ENCODE assay signal across 16 cellular contexts in genomic region chr22:37782340-37783168, GRCh38. TPM values are rescaled to one million over a fixed set of nuclear protein-coding genes. Genes with fewer than 3 reads are reported as not detected.
DNase-seq lines count a peak whose midpoint lies in the region; ATAC-seq and TF ChIP-seq lines count a peak whose summit lies in the region.
"Had no signal": no experiment of that assay in that cellular context is flagged by ENCODE, and none has a peak within 500 bp of the region (broad histone marks: within the 10 kb centered on the region; RNA-seq: fewer than 3 reads in every experiment).

No MANE protein-coding gene starts in this region.

- POLR2A ChIA-PET in Panc1 (lab: Charles Lee), result interaction anchor here (0.5 kb wide), 1 partner anchor 90 kb away, joined by 4 read pairs; no protein-coding TSS in a partner anchor

- no peak overlapping the region for H2AFZ ChIP-seq in GM23248

- CTCF ChIA-PET in Panc1 (lab: Charles Lee), result no interaction called here

- no peaks in the 10 kb centered on the region for H3K9me3 ChIP-seq in GM23248 (ENCODE audit: low read depth)
- H3K9me3 ChIP-seq in Panc1 (ENCODE audit: control insufficient read depth, insufficient read depth, low read depth, low read length), result no peaks in the 10 kb centered on the region
- H3K9me3 ChIP-seq in esophagus (ENCODE audit: control insufficient read depth in 2 of 2, insufficient read depth in 1 of 2, low read depth in 1 of 2, low read length in 1 of 2), result no peaks in the 10 kb centered on the region
- no peaks in the 10 kb centered on the region for H3K9me3 ChIP-seq in psoas muscle
- no peaks in the 10 kb centered on the region for H3K9me3 ChIP-seq in transverse colon
- H3K9me3 ChIP-seq: body of pancreas had no signal

- H3K4me2 ChIP-seq in GM23248 (ENCODE audit: unreplicated experiment), result no peak overlapping the region

- TF ChIP-seq CTCF in Panc1 (IDR thresholded peaks at IDR 0.05) (no peak), psoas muscle (IDR thresholded peaks at IDR 0.05) (no peak), transverse colon (IDR thresholded peaks at IDR 0.05) (no peak)

- peaks cover under 1% of the 10 kb centered on the region; the same call in 1 of the 2 replicates for H3F3A ChIP-seq in GM23248 (ENCODE audit: insufficient read depth)

- DNase-seq in GM23248 (peak; percentile 70), Panc1 (ENCODE audit: low read depth, low spot score) (no peak), psoas muscle (no peak), middle frontal gyrus (ENCODE audit: extremely low spot score, low spot score) (no peak), transverse colon (no peak)
- DNase-seq in activated T-helper 2 cell treated with anti-CD3 and anti-CD28 coated beads, Interferon-gamma antibody, Interleukin-2, Interleukin-4, amounts not matched to agents 10 μg/mL and 5 μg/mL and 100 μg/mL, durations not matched to agents 14 hours and 24 hours and 36 hours (ENCODE audit: low spot score), result no peak
- DNase-seq: activated CD4-positive, alpha-beta T cell treated with anti-CD3 and anti-CD28 coated beads, Interleukin-2, amount 50 U/mL, for 4 hours; activated effector memory CD4-positive, alpha-beta T cell treated with anti-CD3 and anti-CD28 coated beads, Interleukin-2, amount 50 U/mL, for 16 hours; body of pancreas; CD4-positive, alpha-beta memory T cell; NCI-H2227 treated with DMSO at 0.1 percent for 48 hours; stimulated activated naive CD8-positive, alpha-beta T cell treated with anti-CD3 and anti-CD28 coated beads, Interleukin-15, amount 100 ng/mL, for 72 hours; T-helper 2 cell had no signal

- no peaks in the 10 kb centered on the region for H3K9me2 ChIP-seq in GM23248 (ENCODE audit: insufficient read depth)

- no peak overlapping the region for H3K4me3 Mint-ChIP-seq in activated T-helper 2 cell treated with anti-CD3 and anti-CD28 coated beads, Interferon-gamma antibody, Interleukin-2, Interleukin-4, amounts not matched to agents 10 μg/mL and 5 μg/mL and 100 μg/mL, durations not matched to agents 14 hours and 24 hours and 36 hours (ENCODE audit: low read depth)
- no peak overlapping the region for H3K4me3 Mint-ChIP-seq in stimulated activated memory B cell treated with anti-CD40 and anti-IgM and Interleukin-4, amounts not matched to agents 10 μg/mL and 1 μg/mL and 100 μg/mL, for 72 hours
- H3K4me3 Mint-ChIP-seq: CD4-positive, alpha-beta memory T cell; stimulated activated naive CD8-positive, alpha-beta T cell treated with anti-CD3 and anti-CD28 coated beads, Interleukin-15, amount 100 ng/mL, for 72 hours had no signal

- no peaks in the 10 kb centered on the region for H3K27me3 Mint-ChIP-seq in activated T-helper 2 cell treated with anti-CD3 and anti-CD28 coated beads, Interferon-gamma antibody, Interleukin-2, Interleukin-4, amounts not matched to agents 10 μg/mL and 5 μg/mL and 100 μg/mL, durations not matched to agents 14 hours and 24 hours and 36 hours (ENCODE audit: low read depth)
- peaks cover 42% of the 10 kb centered on the region for H3K27me3 Mint-ChIP-seq in stimulated activated memory B cell treated with anti-CD40 and anti-IgM and Interleukin-4, amounts not matched to agents 10 μg/mL and 1 μg/mL and 100 μg/mL, for 72 hours
- H3K27me3 Mint-ChIP-seq: stimulated activated naive CD8-positive, alpha-beta T cell treated with anti-CD3 and anti-CD28 coated beads, Interleukin-15, amount 100 ng/mL, for 72 hours had no signal

- H3K9me3 Mint-ChIP-seq in activated T-helper 2 cell treated with anti-CD3 and anti-CD28 coated beads, Interferon-gamma antibody, Interleukin-2, Interleukin-4, amounts not matched to agents 10 μg/mL and 5 μg/mL and 100 μg/mL, durations not matched to agents 14 hours and 24 hours and 36 hours, result no peaks in the 10 kb centered on the region
- H3K9me3 Mint-ChIP-seq in stimulated activated memory B cell treated with anti-CD40 and anti-IgM and Interleukin-4, amounts not matched to agents 10 μg/mL and 1 μg/mL and 100 μg/mL, for 72 hours, result no peaks in the 10 kb centered on the region
- H3K9me3 Mint-ChIP-seq: CD4-positive, alpha-beta memory T cell; stimulated activated naive CD8-positive, alpha-beta T cell treated with anti-CD3 and anti-CD28 coated beads, Interleukin-15, amount 100 ng/mL, for 72 hours had no signal

- H3K9ac ChIP-seq in GM23248, result no peak overlapping the region

- TF ChIP-seq EP300 in transverse colon (IDR thresholded peaks at IDR 0.05; ENCODE audit: low read depth), result no peak

- H3K27me3 ChIP-seq in GM23248 (replicated peaks; ENCODE audit: insufficient read depth) (no peaks in the 10 kb centered on the region), Panc1 (ENCODE audit: control insufficient read depth, insufficient read depth, low read length) (no peaks in the 10 kb centered on the region), esophagus (ENCODE audit: control insufficient read depth in 1 of 2, insufficient read depth in 2 of 2, low read length in 2 of 2) (no peaks in the 10 kb centered on the region), psoas muscle (ENCODE audit: insufficient read depth in 3 of 3, low read length in 2 of 3) (peaks cover 0 to 17% (median 4%) of the 10 kb centered on the region in 3 donors), transverse colon (no peaks in the 10 kb centered on the region)
- H3K27me3 ChIP-seq: body of pancreas had no signal

- in situ Hi-C loops in GM23248 (cut with MboI), result no loop called here
- in situ Hi-C loops in Panc1 (cut with HindIII; ENCODE audit: low pct_unique_long_range_greater_than_20kb, low sequenced_read_pairs), result no loop called here
- in situ Hi-C loops in transverse colon (cut with MboI; ENCODE audit: low pct_ligation_motif_present in 1 of 4, low pct_unique_long_range_greater_than_20kb in 1 of 4, low sequenced_read_pairs in 3 of 4), result loop anchor here in 1 of 4 donors (25.0 kb wide), 1 partner anchor 95 kb away; the partner anchor contains the start of genes LGALS1, NOL12 and TRIOBP

- H3K4me3 ChIP-seq in GM23248, result no peak overlapping the region
- no peak overlapping the region for H3K4me3 ChIP-seq in Panc1 (ENCODE audit: low read depth in 2 of 2, low read length in 2 of 2)
- no peak overlapping the region for H3K4me3 ChIP-seq in esophagus (ENCODE audit: low read depth in 1 of 2, low read length in 2 of 2)
- no peak overlapping the region for H3K4me3 ChIP-seq in psoas muscle
- H3K4me3 ChIP-seq in transverse colon, result no peak overlapping the region
- H3K4me3 ChIP-seq: body of pancreas had no signal

- H3K79me2 ChIP-seq in GM23248 (ENCODE audit: insufficient read depth), result no peaks in the 10 kb centered on the region

- H3K27ac ChIP-seq in GM23248 (no peak overlapping the region), Panc1 (ENCODE audit: low read length) (peak overlapping the region; percentile 48; the same call in 1 of the 2 replicates), esophagus (ENCODE audit: low read depth in 2 of 2, low read length in 1 of 2) (peak overlapping the region; percentile 90 to 97), psoas muscle (no peak overlapping the region), transverse colon (no peak overlapping the region)
- H3K27ac ChIP-seq: body of pancreas had no signal

- no peaks in the 10 kb centered on the region for H4K20me1 ChIP-seq in GM23248 (ENCODE audit: insufficient read depth)

- intact Hi-C loops in Panc1 (cut with micrococcal nuclease; ENCODE audit: unreplicated experiment), result no loop called here
- intact Hi-C loops in psoas muscle (cut with DNase I), result no loop called here
- intact Hi-C loops in activated T-helper 2 cell treated with anti-CD3 and anti-CD28 coated beads, Interferon-gamma antibody, Interleukin-2, Interleukin-4, amounts not matched to agents 10 μg/mL and 5 μg/mL and 100 μg/mL, durations not matched to agents 14 hours and 24 hours and 36 hours (cut with micrococcal nuclease), result no loop called here
- intact Hi-C loops in transverse colon (cut with DNase I; ENCODE audit: low total_unique reads), result no loop called here

- H3K4me1 ChIP-seq in GM23248 (ENCODE audit: insufficient read depth) (peaks cover 14% of the 10 kb centered on the region), Panc1 (ENCODE audit: control insufficient read depth, insufficient read depth, low read length) (peaks cover 5% of the 10 kb centered on the region), esophagus (ENCODE audit: control insufficient read depth in 2 of 2, insufficient read depth in 2 of 2, low read length in 1 of 2) (peaks cover 12 to 26% of the 10 kb centered on the region in 2 donors), psoas muscle (no peaks in the 10 kb centered on the region), transverse colon (peaks cover 3 to 26% (median 19%) of the 10 kb centered on the region in 4 donors)

- no peaks in the 10 kb centered on the region for H3K4me1 Mint-ChIP-seq in activated T-helper 2 cell treated with anti-CD3 and anti-CD28 coated beads, Interferon-gamma antibody, Interleukin-2, Interleukin-4, amounts not matched to agents 10 μg/mL and 5 μg/mL and 100 μg/mL, durations not matched to agents 14 hours and 24 hours and 36 hours (ENCODE audit: low read depth)
- H3K4me1 Mint-ChIP-seq in stimulated activated memory B cell treated with anti-CD40 and anti-IgM and Interleukin-4, amounts not matched to agents 10 μg/mL and 1 μg/mL and 100 μg/mL, for 72 hours, result peaks cover 10% of the 10 kb centered on the region
- H3K4me1 Mint-ChIP-seq: stimulated activated naive CD8-positive, alpha-beta T cell treated with anti-CD3 and anti-CD28 coated beads, Interleukin-15, amount 100 ng/mL, for 72 hours had no signal

- TF ChIP-seq POLR2A in transverse colon (IDR thresholded peaks at IDR 0.05), result no peak

- WGBS in GM23248 (ENCODE audit: low coverage in 1 of 2, low lambda C conversion rate in 2 of 2, missing lambda C conversion rate in 2 of 2), 2 experiments, result 32 to 43% methylated on average over 18 of the region's 18 CpGs
- WGBS in esophagus, 2 donors, result 67 to 73% methylated on average over 18 of the region's 18 CpGs
- 46 to 54% (median 50%) methylated on average over 18 of the region's 18 CpGs for WGBS in psoas muscle, 3 donors
- WGBS in transverse colon (ENCODE audit: low coverage in 1 of 2), 2 donors, result 69 to 78% methylated on average over 7 to 18 of the region's 18 CpGs

- H3K36me3 ChIP-seq in GM23248 (ENCODE audit: low read depth) (no peaks in the 10 kb centered on the region), Panc1 (ENCODE audit: control insufficient read depth, insufficient read depth, low read length) (no peaks in the 10 kb centered on the region), esophagus (ENCODE audit: control insufficient read depth in 2 of 2, insufficient read depth in 2 of 2, low read length in 1 of 2) (no peaks in the 10 kb centered on the region), psoas muscle (ENCODE audit: insufficient read depth in 1 of 2, low read depth in 1 of 2) (no peaks in the 10 kb centered on the region), transverse colon (no peaks in the 10 kb centered on the region)

- no peak overlapping the region for H3K27ac Mint-ChIP-seq in activated T-helper 2 cell treated with anti-CD3 and anti-CD28 coated beads, Interferon-gamma antibody, Interleukin-2, Interleukin-4, amounts not matched to agents 10 μg/mL and 5 μg/mL and 100 μg/mL, durations not matched to agents 14 hours and 24 hours and 36 hours
- no peak overlapping the region for H3K27ac Mint-ChIP-seq in stimulated activated memory B cell treated with anti-CD40 and anti-IgM and Interleukin-4, amounts not matched to agents 10 μg/mL and 1 μg/mL and 100 μg/mL, for 72 hours

- ATAC-seq in Panc1 (peak; percentile 71), psoas muscle (peak in 3 of 4 donors; percentile 7 to 31 (median 14))
- ATAC-seq in stimulated activated memory B cell treated with anti-CD40 and anti-IgM and Interleukin-4, amounts not matched to agents 10 μg/mL and 1 μg/mL and 100 μg/mL, for 72 hours, result no peak
- ATAC-seq: body of pancreas; stimulated activated naive CD8-positive, alpha-beta T cell treated with anti-CD3 and anti-CD28 coated beads, Interleukin-15, amount 100 ng/mL, for 72 hours had no signal

- no TSS peak for BruUV-seq in Panc1 (replicated peaks; lab: Mats Ljungman, UMichigan)

- no peaks in the 10 kb centered on the region for H3K36me3 Mint-ChIP-seq in activated T-helper 2 cell treated with anti-CD3 and anti-CD28 coated beads, Interferon-gamma antibody, Interleukin-2, Interleukin-4, amounts not matched to agents 10 μg/mL and 5 μg/mL and 100 μg/mL, durations not matched to agents 14 hours and 24 hours and 36 hours (ENCODE audit: low read depth)
- H3K36me3 Mint-ChIP-seq in stimulated activated memory B cell treated with anti-CD40 and anti-IgM and Interleukin-4, amounts not matched to agents 10 μg/mL and 1 μg/mL and 100 μg/mL, for 72 hours, result no peaks in the 10 kb centered on the region
- H3K36me3 Mint-ChIP-seq: CD4-positive, alpha-beta memory T cell had no signal

RNA-seq across cellular contexts. Expression of gene GCAT, which starts 25.2 kb away (rescaled TPM):
- 36.1 and 73.7 TPM in 2 replicates for total RNA-seq in GM23248 (2014; rRNA removed; shearing (Covaris generic))
- 31.5 and 35.9 TPM in 2 replicates for polyA plus RNA-seq in GM23248 (2016; fragmentation: Nextera tagmentation; extraction: Ambion mirVana)
- 11.2 TPM for total RNA-seq in Panc1 (2021; ENCODE audit: unreplicated experiment)
- 10.0 TPM for polyA plus RNA-seq in Panc1 (2012; ENCODE audit: insufficient read length)
- 10 to 100 TPM; 20.1 to 31.8 TPM for polyA plus RNA-seq in esophagus
- total RNA-seq in psoas muscle, result 10 to 100 TPM in 1 of 4 donors, 1 to 10 TPM in 3; 7.7 to 19.2 (median 9.3) TPM
- 1 to 10 TPM; 5.4 to 8.3 (median 7.8) TPM for polyA plus RNA-seq in psoas muscle
- total RNA-seq in activated T-helper 2 cell treated with anti-CD3 and anti-CD28 coated beads, Interferon-gamma antibody, Interleukin-2, Interleukin-4, amounts not matched to agents 10 μg/mL and 5 μg/mL and 100 μg/mL, durations not matched to agents 14 hours and 24 hours and 36 hours, result 24.2 and 25.5 TPM in 2 replicates
- total RNA-seq in transverse colon, result 10 to 100 TPM in 1 of 4 donors, 1 to 10 TPM in 3; 6.4 to 10.1 (median 7.7) TPM

RNA-seq across cellular contexts. Expression of gene GALR3, which starts 40.6 kb away (rescaled TPM):
- not detected in 2 replicates for total RNA-seq in GM23248 (2014; rRNA removed; shearing (Covaris generic))
- polyA plus RNA-seq in GM23248 (2016; fragmentation: Nextera tagmentation; extraction: Ambion mirVana), result not detected in 2 replicates
- not detected for total RNA-seq in Panc1 (2021; ENCODE audit: unreplicated experiment)
- polyA plus RNA-seq in Panc1 (2012; ENCODE audit: insufficient read length), result not detected
- polyA plus RNA-seq in esophagus, result under 1 TPM in 1 of 2 donors, not detected in 1; 0.02 TPM
- under 1 TPM in 1 of 4 donors, not detected in 3; 0.32 TPM for total RNA-seq in psoas muscle
- polyA plus RNA-seq in psoas muscle, result under 1 TPM in 1 of 3 donors, not detected in 2; 0.04 TPM
- 0.28 and 0.32 TPM in 2 replicates for total RNA-seq in activated T-helper 2 cell treated with anti-CD3 and anti-CD28 coated beads, Interferon-gamma antibody, Interleukin-2, Interleukin-4, amounts not matched to agents 10 μg/mL and 5 μg/mL and 100 μg/mL, durations not matched to agents 14 hours and 24 hours and 36 hours
- not detected for total RNA-seq in transverse colon
- total RNA-seq: body of pancreas; CD4-positive, alpha-beta memory T cell; right cardiac atrium had no signal
- polyA plus RNA-seq: CD4-positive, alpha-beta memory T cell; right cardiac atrium had no signal

Comparison
In these comparisons a context has a peak if more than half of its experiments do, and no peak if none do; other contexts are left out.
1. H3K27ac ChIP-seq: peak in Panc1 (single experiment) and esophagus (2 of 2); none in GM23248 (single experiment), psoas muscle (single experiment) and transverse colon (0 of 4).